In the genomic region with DNA sequence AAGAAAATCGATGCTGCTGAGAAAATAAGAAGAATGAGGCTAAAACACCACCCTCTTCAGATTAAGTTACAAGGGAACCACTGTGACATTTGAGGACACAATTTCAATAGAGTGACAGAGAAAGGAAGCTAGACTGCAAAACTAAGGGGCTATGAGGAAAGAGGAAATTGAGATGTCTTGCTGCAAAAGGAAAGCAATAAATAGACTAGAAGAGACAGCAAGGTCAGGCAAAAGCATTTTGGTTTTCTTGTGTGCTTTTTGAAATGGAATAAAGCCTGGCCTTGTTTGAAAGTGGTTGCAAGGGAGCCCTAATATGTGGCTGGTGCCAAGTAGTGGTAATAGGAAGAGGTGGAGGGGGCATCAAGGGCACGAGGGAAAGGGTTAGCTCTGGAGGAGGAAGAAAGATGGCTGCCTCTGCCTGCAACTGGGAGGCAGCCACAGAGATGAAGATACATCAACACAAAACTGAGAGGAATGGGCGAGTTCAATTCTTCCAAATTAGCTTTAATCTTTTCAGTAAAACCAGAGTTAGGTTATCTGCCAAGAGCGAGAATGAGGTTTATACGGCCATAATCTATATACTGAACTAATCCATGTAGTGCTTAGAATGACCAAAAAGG, we compare ENCODE assay signal across 15 cellular contexts. TPM values are rescaled to one million over a fixed set of nuclear protein-coding genes. Genes with fewer than 3 reads are reported as not detected.
DNase-seq lines count a peak whose midpoint lies in the region; ATAC-seq, FAIRE-seq and TF ChIP-seq lines count a peak whose summit lies in the region.
"Had no signal": no experiment of that assay in that cellular context is flagged by ENCODE, and none has a peak within 500 bp of the region (broad histone marks: within the 10 kb centered on the region; RNA-seq: fewer than 3 reads in every experiment).

No MANE protein-coding gene starts in this region.

- TF ChIP-seq CTCF in right lobe of liver (IDR thresholded peaks at IDR 0.05) (no peak), HepG2 (CRISPR knock-in tag; IDR thresholded peaks at IDR 0.05) (no peak), keratinocyte (optimal IDR thresholded peaks at IDR 0.05 in 1 of 3, IDR thresholded peaks at IDR 0.05 in 1 of 3, conservative IDR thresholded peaks at IDR 0.05 in 1 of 3; ENCODE audit: extremely low read depth in 1 of 3, insufficient read depth in 2 of 3, low read length in 3 of 3) (no peak), foreskin fibroblast (IDR thresholded peaks at IDR 0.05; ENCODE audit: low read depth, low read length) (no peak)

- H4K20me1 ChIP-seq in HepG2 (ENCODE audit: insufficient read depth, low read length) (no peaks in the 10 kb centered on the region), keratinocyte (ENCODE audit: control insufficient read depth, extremely low read depth, insufficient read depth, low read length) (no peaks in the 10 kb centered on the region)

- H3K4me3 ChIP-seq in right lobe of liver = no peak overlapping the region
- H3K4me3 ChIP-seq in HepG2 (replicated peaks in 1 of 3; ENCODE audit: insufficient read depth in 1 of 3, low read depth in 2 of 3, low read length in 3 of 3) = no peak overlapping the region
- H3K4me3 ChIP-seq in keratinocyte (ENCODE audit: control insufficient read depth in 2 of 3, extremely low read depth in 1 of 3, insufficient read depth in 2 of 3, low read depth in 1 of 3, low read length in 3 of 3) = no peak overlapping the region
- no peak overlapping the region for H3K4me3 ChIP-seq in foreskin fibroblast (ENCODE audit: low read depth in 1 of 2, low read length in 2 of 2)
- H3K4me3 ChIP-seq: mucosa of descending colon had no signal

- CTCF ChIA-PET in HepG2 (lab: Yijun Ruan, JAX; ENCODE audit: low intra/inter-chr PET ratio, low total read pairs) = interaction anchor here (2.5 kb wide), 1 partner anchor 230 kb away, joined by 37 read pairs; no protein-coding TSS in a partner anchor

- DNase-seq in right lobe of liver (no peak), HepG2 (ENCODE audit: low spot score) (no peak), SK-MEL-5 (ENCODE audit: low read depth, low spot score) (peak; percentile 6), keratinocyte (ENCODE audit: low read depth, low spot score) (no peak), foreskin fibroblast (no peak), glomerular visceral epithelial cell (ENCODE audit: extremely low spot score) (no peak)
- DNase-seq: activated CD4-positive, CD25-positive, alpha-beta regulatory T cell; activated T-cell treated with anti-CD3 and anti-CD28 coated beads, Interleukin-2, amount 50 U/mL, for 24 hours; mucosa of descending colon; NCI-H2029 treated with DMSO at 0.1 percent for 48 hours; transverse colon had no signal

- H3K4me2 ChIP-seq in HepG2 (ENCODE audit: low read depth, low read length) = no peak overlapping the region
- no peak overlapping the region for H3K4me2 ChIP-seq in keratinocyte (ENCODE audit: control insufficient read depth, extremely low read depth, insufficient read depth, low read depth, low read length)

- 63% methylated on average over 5 of the region's 5 CpGs for WGBS in right lobe of liver (ENCODE audit: insufficient coverage, low coverage, low lambda C conversion rate, missing lambda C conversion rate)
- WGBS in HepG2 (ENCODE audit: low lambda C conversion rate) = 38% methylated on average over 5 of the region's 5 CpGs

- TF ChIP-seq RAD21 in HepG2 (CRISPR knock-in tag; IDR thresholded peaks at IDR 0.05) = no peak

- dilution Hi-C loops in keratinocyte (cut with MboI; ENCODE audit: extremely low pct_ligation_motif_present, low sequenced_read_pairs) = no loop called here

- no peak for ATAC-seq in right lobe of liver
- ATAC-seq in HepG2 = no peak
- ATAC-seq in GM18870 (IDR thresholded peaks at IDR 0.05; ENCODE audit: unreplicated experiment) = no peak
- ATAC-seq in HG03280 (IDR thresholded peaks at IDR 0.05; ENCODE audit: unreplicated experiment) = no peak
- ATAC-seq: mucosa of descending colon had no signal

- peak overlapping the region; percentile 1 to 80 (median 10) for H3K27ac ChIP-seq in right lobe of liver
- no peak overlapping the region for H3K27ac ChIP-seq in HepG2 (ENCODE audit: extremely low read length, insufficient read depth, low read length)
- no peak overlapping the region for H3K27ac ChIP-seq in keratinocyte (ENCODE audit: control insufficient read depth, insufficient read depth, low read length)
- H3K27ac ChIP-seq: RWPE1 had no signal

- no peak overlapping the region for H3K9ac ChIP-seq in HepG2 (ENCODE audit: insufficient read depth, low read depth, low read length)
- H3K9ac ChIP-seq in keratinocyte (ENCODE audit: control insufficient read depth, extremely low read depth, insufficient read depth, low read length) = no peak overlapping the region

- H3K4me1 ChIP-seq in right lobe of liver (peaks cover 0 to 19% (median 0%) of the 10 kb centered on the region in 4 donors), HepG2 (ENCODE audit: insufficient read depth, low read length) (peaks cover 19% of the 10 kb centered on the region), keratinocyte (ENCODE audit: control insufficient read depth, extremely low read depth, insufficient read depth, low read length) (peaks cover 11% of the 10 kb centered on the region)

- no peaks in the 10 kb centered on the region for H3K9me1 ChIP-seq in keratinocyte (ENCODE audit: control insufficient read depth, extremely low read depth, insufficient read depth, low read length)

- H3K79me2 ChIP-seq in HepG2 (ENCODE audit: insufficient read depth, low read length) (no peaks in the 10 kb centered on the region), keratinocyte (ENCODE audit: control insufficient read depth, insufficient read depth, low read length) (no peaks in the 10 kb centered on the region)

- in situ Hi-C loops in HepG2 (cut with HindIII; ENCODE audit: extremely low pct_ligation_motif_present, low pct_unique_long_range_greater_than_20kb) (no loop called here), SK-MEL-5 (cut with HindIII; ENCODE audit: low pct_unique_long_range_greater_than_20kb, low sequenced_read_pairs) (no loop called here)

- H2AFZ ChIP-seq in HepG2 (ENCODE audit: low read length) (no peak overlapping the region), keratinocyte (ENCODE audit: control insufficient read depth, low read length) (no peak overlapping the region)

- POLR2A ChIA-PET in HepG2 (lab: Yijun Ruan, JAX) = no interaction called here

- H3K36me3 ChIP-seq in right lobe of liver = no peaks in the 10 kb centered on the region
- no peaks in the 10 kb centered on the region for H3K36me3 ChIP-seq in HepG2 (replicated peaks in 1 of 2; ENCODE audit: control insufficient read depth in 1 of 2, insufficient read depth in 2 of 2, low read length in 2 of 2)
- H3K36me3 ChIP-seq in keratinocyte (ENCODE audit: control insufficient read depth in 2 of 2, extremely low read depth in 1 of 2, insufficient read depth in 2 of 2, low read length in 2 of 2) = no peaks in the 10 kb centered on the region
- H3K36me3 ChIP-seq: transverse colon had no signal

- TF ChIP-seq POLR2A in right lobe of liver (IDR thresholded peaks at IDR 0.05) (no peak), HepG2 (IDR thresholded peaks at IDR 0.05; ENCODE audit: insufficient read depth in 1 of 2, low read depth in 2 of 2, low read length in 2 of 2) (no peak)

- H3K9me3 ChIP-seq in right lobe of liver = no peaks in the 10 kb centered on the region
- H3K9me3 ChIP-seq in HepG2 (ENCODE audit: low read length) = no peaks in the 10 kb centered on the region
- H3K9me3 ChIP-seq in keratinocyte (ENCODE audit: control insufficient read depth, low read depth, low read length) = no peaks in the 10 kb centered on the region
- H3K9me3 ChIP-seq: mucosa of descending colon, transverse colon had no signal

- no peak for FAIRE-seq in HepG2 (lab: Jason Lieb, UNC)
- peak; percentile 48 for FAIRE-seq in keratinocyte (lab: Jason Lieb, UNC)

- no peaks in the 10 kb centered on the region for H3K27me3 ChIP-seq in right lobe of liver
- H3K27me3 ChIP-seq in HepG2 (ENCODE audit: control insufficient read depth in 1 of 2, insufficient read depth in 2 of 2, low read length in 2 of 2) = no peaks in the 10 kb centered on the region; a peak in 1 of 5 replicates
- peaks cover 7% of the 10 kb centered on the region for H3K27me3 ChIP-seq in keratinocyte (ENCODE audit: control insufficient read depth, extremely low read depth, insufficient read depth, low read length)
- H3K27me3 ChIP-seq: transverse colon had no signal

- TF ChIP-seq EP300 in HepG2 (IDR thresholded peaks at IDR 0.05; ENCODE audit: low read depth in 2 of 2, low read length in 2 of 2) (no peak), HepG2 (CRISPR knock-in tag; IDR thresholded peaks at IDR 0.05; ENCODE audit: borderline replicate concordance) (no peak)

- BruUV-seq in HepG2 (replicated peaks; lab: Mats Ljungman, UMichigan) = no TSS peak

- intact Hi-C loops in right lobe of liver (cut with DNase I) (no loop called here), HepG2 (cut with micrococcal nuclease; ENCODE audit: unreplicated experiment) (loop anchor here (1.0 to 5.0 kb wide), 3 partner anchors 46 to 230 kb away; a partner anchor contains a TSS)

RNA-seq across cellular contexts. Expression of a gene that starts 1.2 kb away (rescaled TPM):
- total RNA-seq in right lobe of liver (10 to 100 TPM in 1 of 6 experiments, 1 to 10 TPM in 5; 2.2 to 14.8 (median 2.7) TPM), HepG2 (2016; rRNA removed; fragmentation: Illumina TruSeq; extraction: Trizol) (not detected in 2 replicates)
- not detected in 2 replicates for total RNA-seq in HepG2 (2016; cell fraction: cytosol; rRNA removed; fragmentation: Illumina TruSeq; extraction: Trizol; ENCODE audit: low read depth)
- total RNA-seq in HepG2 (2016; cell fraction: insoluble cytoplasmic fraction; rRNA removed; fragmentation: Illumina TruSeq; extraction: Trizol) = not detected in 2 replicates
- total RNA-seq in HepG2 (2016; cell fraction: membrane; rRNA removed; fragmentation: Illumina TruSeq; extraction: Trizol) = not detected in 2 replicates
- not detected in 2 replicates for total RNA-seq in HepG2 (2016; cell fraction: nucleus; rRNA removed; fragmentation: Illumina TruSeq; extraction: Trizol)
- polyA plus RNA-seq in HepG2 (2011; rRNA removed) (not detected in 2 replicates), keratinocyte (not detected in 3 replicates)
- not detected in 2 replicates for polyA plus RNA-seq in HepG2 (2011; cell fraction: cytosol; rRNA removed)
- not detected in 2 replicates for polyA plus RNA-seq in HepG2 (2011; cell fraction: nucleus; rRNA removed)
- not detected in 2 replicates for polyA plus RNA-seq in HepG2 (2012)
- not detected in 2 replicates for polyA plus RNA-seq in HepG2 (2016; cell fraction: cytosol; fragmentation: Illumina TruSeq; extraction: Trizol; ENCODE audit: low read depth)
- not detected in 2 replicates for polyA plus RNA-seq in HepG2 (2016; cell fraction: insoluble cytoplasmic fraction; fragmentation: Illumina TruSeq; extraction: Trizol; ENCODE audit: low read depth)
- polyA plus RNA-seq in HepG2 (2016; cell fraction: membrane; fragmentation: Illumina TruSeq; extraction: Trizol; ENCODE audit: low read depth) = not detected in 2 replicates
- polyA plus RNA-seq in HepG2 (2016; cell fraction: nucleus; fragmentation: Illumina TruSeq; extraction: Trizol; ENCODE audit: insufficient read depth, low read depth) = not detected in 2 replicates
- 0.77 TPM in 1 of 2 replicates, not detected in the other for polyA minus RNA-seq in HepG2 (2011; rRNA and poly(A)+ RNA removed; ENCODE audit: low replicate concordance)
- not detected in 2 replicates for polyA minus RNA-seq in HepG2 (2011; cell fraction: cytosol; rRNA and poly(A)+ RNA removed)
- not detected in 2 replicates for polyA minus RNA-seq in HepG2 (2011; cell fraction: nucleus; rRNA and poly(A)+ RNA removed)
- total RNA-seq in SK-MEL-5 (2014; rRNA removed; shearing (Covaris generic)) = 3.1 and 5.5 TPM in 2 replicates
- polyA plus RNA-seq in SK-MEL-5 (2015; cell fraction: cytosol; rRNA removed) = 3.1 and 6.1 TPM in 2 replicates
- 2.0 and 2.8 TPM in 2 replicates for polyA plus RNA-seq in SK-MEL-5 (2015; cell fraction: nucleus; rRNA removed)
- not detected for polyA plus RNA-seq in keratinocyte (2011; ENCODE audit: low read depth)
- polyA plus RNA-seq in keratinocyte (2011; cell fraction: cytosol; rRNA removed) = not detected in 2 replicates
- polyA plus RNA-seq in keratinocyte (2011; cell fraction: nucleus; rRNA removed) = not detected in 2 replicates
- polyA plus RNA-seq in keratinocyte (2012; ENCODE audit: low replicate concordance) = not detected in 2 replicates
- not detected in 3 replicates for polyA minus RNA-seq in keratinocyte
- not detected for polyA minus RNA-seq in keratinocyte (2011; cell fraction: cytosol; rRNA and poly(A)+ RNA removed)
- not detected in 2 replicates for polyA minus RNA-seq in keratinocyte (2011; cell fraction: nucleus; rRNA and poly(A)+ RNA removed)
- total RNA-seq: HT-29 had no signal

RNA-seq across cellular contexts. Expression of a gene that starts 57.9 kb away (rescaled TPM):
- total RNA-seq in right lobe of liver (10 to 100 TPM; 12.3 to 32.4 (median 19.5) TPM), HepG2 (2016; rRNA removed; fragmentation: Illumina TruSeq; extraction: Trizol) (20.6 and 28.2 TPM in 2 replicates)
- 13.6 and 15.0 TPM in 2 replicates for total RNA-seq in HepG2 (2016; cell fraction: cytosol; rRNA removed; fragmentation: Illumina TruSeq; extraction: Trizol; ENCODE audit: low read depth)
- total RNA-seq in HepG2 (2016; cell fraction: insoluble cytoplasmic fraction; rRNA removed; fragmentation: Illumina TruSeq; extraction: Trizol) = 21.0 and 30.5 TPM in 2 replicates
- total RNA-seq in HepG2 (2016; cell fraction: membrane; rRNA removed; fragmentation: Illumina TruSeq; extraction: Trizol) = 21.4 and 23.9 TPM in 2 replicates
- total RNA-seq in HepG2 (2016; cell fraction: nucleus; rRNA removed; fragmentation: Illumina TruSeq; extraction: Trizol) = 13.2 and 14.8 TPM in 2 replicates
- polyA plus RNA-seq in HepG2 (2011; rRNA removed) (12.1 and 17.3 TPM in 2 replicates), keratinocyte (40.7 to 72.0 TPM (median 42.0 TPM) in 3 replicates)
- 7.7 and 11.6 TPM in 2 replicates for polyA plus RNA-seq in HepG2 (2011; cell fraction: cytosol; rRNA removed)
- 4.9 and 7.0 TPM in 2 replicates for polyA plus RNA-seq in HepG2 (2011; cell fraction: nucleus; rRNA removed)
- 11.7 and 12.2 TPM in 2 replicates for polyA plus RNA-seq in HepG2 (2012)
- 7.1 and 7.3 TPM in 2 replicates for polyA plus RNA-seq in HepG2 (2016; cell fraction: cytosol; fragmentation: Illumina TruSeq; extraction: Trizol; ENCODE audit: low read depth)
- 30.7 and 33.0 TPM in 2 replicates for polyA plus RNA-seq in HepG2 (2016; cell fraction: insoluble cytoplasmic fraction; fragmentation: Illumina TruSeq; extraction: Trizol; ENCODE audit: low read depth)
- 14.4 and 14.9 TPM in 2 replicates for polyA plus RNA-seq in HepG2 (2016; cell fraction: membrane; fragmentation: Illumina TruSeq; extraction: Trizol; ENCODE audit: low read depth)
- polyA plus RNA-seq in HepG2 (2016; cell fraction: nucleus; fragmentation: Illumina TruSeq; extraction: Trizol; ENCODE audit: insufficient read depth, low read depth) = 17.5 and 20.8 TPM in 2 replicates
- polyA minus RNA-seq in HepG2 (2011; rRNA and poly(A)+ RNA removed; ENCODE audit: low replicate concordance) = 12.0 and 16.3 TPM in 2 replicates
- 10.7 and 11.0 TPM in 2 replicates for polyA minus RNA-seq in HepG2 (2011; cell fraction: cytosol; rRNA and poly(A)+ RNA removed)
- polyA minus RNA-seq in HepG2 (2011; cell fraction: nucleus; rRNA and poly(A)+ RNA removed) = 10.8 and 13.3 TPM in 2 replicates
- total RNA-seq in SK-MEL-5 (2014; rRNA removed; shearing (Covaris generic)) = 85.6 and 87.8 TPM in 2 replicates
- polyA plus RNA-seq in SK-MEL-5 (2015; cell fraction: cytosol; rRNA removed) = 59.1 and 69.4 TPM in 2 replicates
- polyA plus RNA-seq in SK-MEL-5 (2015; cell fraction: nucleus; rRNA removed) = 18.8 and 35.9 TPM in 2 replicates
- polyA plus RNA-seq in keratinocyte (2011; ENCODE audit: low read depth) = 24.2 TPM
- 40.3 and 75.4 TPM in 2 replicates for polyA plus RNA-seq in keratinocyte (2011; cell fraction: cytosol; rRNA removed)
- polyA plus RNA-seq in keratinocyte (2011; cell fraction: nucleus; rRNA removed) = 35.5 and 43.9 TPM in 2 replicates
- polyA plus RNA-seq in keratinocyte (2012; ENCODE audit: low replicate concordance) = 30.3 and 31.4 TPM in 2 replicates
- 20.9 to 48.1 TPM (median 23.4 TPM) in 3 replicates for polyA minus RNA-seq in keratinocyte
- polyA minus RNA-seq in keratinocyte (2011; cell fraction: cytosol; rRNA and poly(A)+ RNA removed) = 29.2 TPM
- 13.3 and 24.1 TPM in 2 replicates for polyA minus RNA-seq in keratinocyte (2011; cell fraction: nucleus; rRNA and poly(A)+ RNA removed)

Comparison
In these comparisons a context has a peak if more than half of its experiments do, and no peak if none do; other contexts are left out.
1. H3K27ac ChIP-seq: peak in right lobe of liver (3 of 3); none in HepG2 (single experiment) and keratinocyte (single experiment).